In the genomic region with DNA sequence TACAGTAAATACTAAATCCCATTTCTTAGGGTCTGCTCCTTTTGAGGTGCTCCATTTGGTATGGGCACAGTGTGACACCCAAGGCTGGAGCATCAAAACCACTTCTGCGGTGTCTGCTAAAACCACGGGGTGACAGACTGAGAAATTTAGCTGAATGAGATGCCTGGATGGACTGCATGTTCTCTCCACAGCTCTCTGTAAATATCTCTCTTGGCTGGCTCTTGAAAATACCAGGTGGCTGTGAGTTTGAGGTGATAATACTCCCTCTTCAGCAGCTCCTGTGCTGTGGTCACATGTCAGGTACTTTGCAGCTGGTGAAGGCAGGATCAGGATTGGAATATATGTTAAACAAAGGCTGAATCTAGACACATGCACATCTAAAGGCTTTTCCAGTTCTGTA, we compare ENCODE assay signal across 1 cellular context.
TF ChIP-seq lines count a peak whose summit lies in the region.

No MANE protein-coding gene starts in this region.

TF ChIP-seq in WTC11, 78 proteins besides CTCF, POLR2A, EP300 and RAD21 (continued from another document):
- TF ChIP-seq FOXP4 (CRISPR knock-in tag; IDR thresholded peaks at IDR 0.05) (no peak), IRF2 (CRISPR knock-in tag; IDR thresholded peaks at IDR 0.05; ENCODE audit: borderline replicate concordance, low read depth) (no peak)
